ENCODE assay signal across 1 cellular context in genomic region chr12:59087077-59087673, GRCh38.
TF ChIP-seq lines count a peak whose summit lies in the region.

No MANE protein-coding gene starts in this region.

TF ChIP-seq in H1, 55 proteins besides CTCF, POLR2A, EP300 and RAD21 (continued from another document):
- TF ChIP-seq ASH2L (IDR thresholded peaks at IDR 0.05; ENCODE audit: low read length), result no peak
